ENCODE assay signal across 1 cellular context in the genomic region with DNA sequence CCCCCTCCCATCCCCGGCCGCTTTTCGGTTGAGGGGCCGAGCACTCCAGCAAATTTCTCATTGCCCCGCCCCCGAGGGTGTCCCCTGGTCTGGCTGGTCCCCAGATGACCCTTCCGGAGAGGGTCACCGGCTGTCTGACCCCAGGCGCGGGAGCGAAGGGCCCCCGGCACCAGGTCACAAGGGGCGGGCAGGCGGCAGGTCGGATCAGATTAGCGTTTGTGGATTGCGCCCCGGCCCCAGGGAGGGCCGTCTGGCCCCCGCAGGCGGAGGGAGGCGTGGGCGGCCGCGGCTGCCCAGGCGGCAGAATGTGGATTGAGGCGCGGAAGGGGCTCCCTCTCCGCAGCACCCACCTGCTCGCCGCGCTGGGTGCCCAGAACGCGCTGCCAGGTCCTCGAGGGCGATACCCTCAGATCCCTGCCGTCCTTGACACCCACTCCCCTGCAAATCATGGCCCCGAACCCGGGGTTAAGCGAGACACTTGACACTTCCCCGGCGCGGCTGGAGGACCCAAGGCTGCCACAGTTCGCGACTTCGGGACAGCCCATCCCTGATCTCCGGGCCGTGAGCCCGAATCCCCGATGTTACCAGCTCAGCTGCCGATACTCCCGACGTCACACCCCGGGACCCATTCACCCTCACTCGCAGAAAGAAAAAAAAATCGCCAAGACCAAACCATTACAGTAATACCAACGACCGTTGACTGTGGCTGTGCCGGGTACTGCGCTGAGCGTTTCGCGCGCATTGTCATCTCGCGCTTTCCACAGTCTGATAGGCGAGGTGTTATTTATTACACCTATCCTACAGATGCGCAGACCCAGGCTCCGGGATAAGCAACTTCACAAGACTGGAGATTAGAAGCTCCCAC.
TF ChIP-seq lines count a peak whose summit lies in the region.

No MANE protein-coding gene starts in this region.

TF ChIP-seq in K562, 482 proteins besides CTCF, POLR2A, EP300 and RAD21:
- TF ChIP-seq ZBTB33 (CRISPR knock-in tag; IDR thresholded peaks at IDR 0.05) (0 out of 2 replicates have a peak, but pooled peaks have one; percentile 46), NR2F6 (CRISPR knock-in tag; IDR thresholded peaks at IDR 0.05) (no peak), E2F6 (IDR thresholded peaks at IDR 0.05; ENCODE audit: borderline replicate concordance in 1 of 2, extremely low read depth in 1 of 2, insufficient read depth in 1 of 2, insufficient read length in 1 of 2, low read depth in 1 of 2, low read length in 1 of 2, poor library complexity in 1 of 2, severe bottlenecking in 1 of 2) (peak in 1 of 2 experiments; percentile 9), EGR1 (conservative IDR thresholded peaks at IDR 0.05) (peak; percentile 77), RB1 (IDR thresholded peaks at IDR 0.05; ENCODE audit: low read depth) (no peak), ZFP30 (CRISPR knock-in tag; IDR thresholded peaks at IDR 0.05; ENCODE audit: borderline replicate concordance) (no peak), EZH2 (IDR thresholded peaks at IDR 0.05; ENCODE audit: borderline replicate concordance, low read depth, low read length) (0 out of 2 replicates have a peak, but pooled peaks have one; percentile 84), SNIP1 (IDR thresholded peaks at IDR 0.05; ENCODE audit: low read depth) (no peak), ZBTB7A (IDR thresholded peaks at IDR 0.05; ENCODE audit: borderline replicate concordance, control insufficient read depth, low read depth, low read length) (peak; percentile 57; the same call in 1 of the 2 replicates), CBX5 (IDR thresholded peaks at IDR 0.05; ENCODE audit: borderline replicate concordance, low read depth) (no peak), BDP1 (IDR thresholded peaks at IDR 0.05; ENCODE audit: insufficient read depth, insufficient read length) (no peak), XRCC3 (IDR thresholded peaks at IDR 0.05) (no peak)
- TF ChIP-seq, protein P1, sequence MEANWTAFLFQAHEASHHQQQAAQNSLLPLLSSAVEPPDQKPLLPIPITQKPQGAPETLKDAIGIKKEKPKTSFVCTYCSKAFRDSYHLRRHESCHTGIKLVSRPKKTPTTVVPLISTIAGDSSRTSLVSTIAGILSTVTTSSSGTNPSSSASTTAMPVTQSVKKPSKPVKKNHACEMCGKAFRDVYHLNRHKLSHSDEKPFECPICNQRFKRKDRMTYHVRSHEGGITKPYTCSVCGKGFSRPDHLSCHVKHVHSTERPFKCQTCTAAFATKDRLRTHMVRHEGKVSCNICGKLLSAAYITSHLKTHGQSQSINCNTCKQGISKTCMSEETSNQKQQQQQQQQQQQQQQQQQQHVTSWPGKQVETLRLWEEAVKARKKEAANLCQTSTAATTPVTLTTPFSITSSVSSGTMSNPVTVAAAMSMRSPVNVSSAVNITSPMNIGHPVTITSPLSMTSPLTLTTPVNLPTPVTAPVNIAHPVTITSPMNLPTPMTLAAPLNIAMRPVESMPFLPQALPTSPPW (CRISPR knock-in tag; IDR thresholded peaks at IDR 0.05): peak; percentile 48
- TF ChIP-seq, protein P2, sequence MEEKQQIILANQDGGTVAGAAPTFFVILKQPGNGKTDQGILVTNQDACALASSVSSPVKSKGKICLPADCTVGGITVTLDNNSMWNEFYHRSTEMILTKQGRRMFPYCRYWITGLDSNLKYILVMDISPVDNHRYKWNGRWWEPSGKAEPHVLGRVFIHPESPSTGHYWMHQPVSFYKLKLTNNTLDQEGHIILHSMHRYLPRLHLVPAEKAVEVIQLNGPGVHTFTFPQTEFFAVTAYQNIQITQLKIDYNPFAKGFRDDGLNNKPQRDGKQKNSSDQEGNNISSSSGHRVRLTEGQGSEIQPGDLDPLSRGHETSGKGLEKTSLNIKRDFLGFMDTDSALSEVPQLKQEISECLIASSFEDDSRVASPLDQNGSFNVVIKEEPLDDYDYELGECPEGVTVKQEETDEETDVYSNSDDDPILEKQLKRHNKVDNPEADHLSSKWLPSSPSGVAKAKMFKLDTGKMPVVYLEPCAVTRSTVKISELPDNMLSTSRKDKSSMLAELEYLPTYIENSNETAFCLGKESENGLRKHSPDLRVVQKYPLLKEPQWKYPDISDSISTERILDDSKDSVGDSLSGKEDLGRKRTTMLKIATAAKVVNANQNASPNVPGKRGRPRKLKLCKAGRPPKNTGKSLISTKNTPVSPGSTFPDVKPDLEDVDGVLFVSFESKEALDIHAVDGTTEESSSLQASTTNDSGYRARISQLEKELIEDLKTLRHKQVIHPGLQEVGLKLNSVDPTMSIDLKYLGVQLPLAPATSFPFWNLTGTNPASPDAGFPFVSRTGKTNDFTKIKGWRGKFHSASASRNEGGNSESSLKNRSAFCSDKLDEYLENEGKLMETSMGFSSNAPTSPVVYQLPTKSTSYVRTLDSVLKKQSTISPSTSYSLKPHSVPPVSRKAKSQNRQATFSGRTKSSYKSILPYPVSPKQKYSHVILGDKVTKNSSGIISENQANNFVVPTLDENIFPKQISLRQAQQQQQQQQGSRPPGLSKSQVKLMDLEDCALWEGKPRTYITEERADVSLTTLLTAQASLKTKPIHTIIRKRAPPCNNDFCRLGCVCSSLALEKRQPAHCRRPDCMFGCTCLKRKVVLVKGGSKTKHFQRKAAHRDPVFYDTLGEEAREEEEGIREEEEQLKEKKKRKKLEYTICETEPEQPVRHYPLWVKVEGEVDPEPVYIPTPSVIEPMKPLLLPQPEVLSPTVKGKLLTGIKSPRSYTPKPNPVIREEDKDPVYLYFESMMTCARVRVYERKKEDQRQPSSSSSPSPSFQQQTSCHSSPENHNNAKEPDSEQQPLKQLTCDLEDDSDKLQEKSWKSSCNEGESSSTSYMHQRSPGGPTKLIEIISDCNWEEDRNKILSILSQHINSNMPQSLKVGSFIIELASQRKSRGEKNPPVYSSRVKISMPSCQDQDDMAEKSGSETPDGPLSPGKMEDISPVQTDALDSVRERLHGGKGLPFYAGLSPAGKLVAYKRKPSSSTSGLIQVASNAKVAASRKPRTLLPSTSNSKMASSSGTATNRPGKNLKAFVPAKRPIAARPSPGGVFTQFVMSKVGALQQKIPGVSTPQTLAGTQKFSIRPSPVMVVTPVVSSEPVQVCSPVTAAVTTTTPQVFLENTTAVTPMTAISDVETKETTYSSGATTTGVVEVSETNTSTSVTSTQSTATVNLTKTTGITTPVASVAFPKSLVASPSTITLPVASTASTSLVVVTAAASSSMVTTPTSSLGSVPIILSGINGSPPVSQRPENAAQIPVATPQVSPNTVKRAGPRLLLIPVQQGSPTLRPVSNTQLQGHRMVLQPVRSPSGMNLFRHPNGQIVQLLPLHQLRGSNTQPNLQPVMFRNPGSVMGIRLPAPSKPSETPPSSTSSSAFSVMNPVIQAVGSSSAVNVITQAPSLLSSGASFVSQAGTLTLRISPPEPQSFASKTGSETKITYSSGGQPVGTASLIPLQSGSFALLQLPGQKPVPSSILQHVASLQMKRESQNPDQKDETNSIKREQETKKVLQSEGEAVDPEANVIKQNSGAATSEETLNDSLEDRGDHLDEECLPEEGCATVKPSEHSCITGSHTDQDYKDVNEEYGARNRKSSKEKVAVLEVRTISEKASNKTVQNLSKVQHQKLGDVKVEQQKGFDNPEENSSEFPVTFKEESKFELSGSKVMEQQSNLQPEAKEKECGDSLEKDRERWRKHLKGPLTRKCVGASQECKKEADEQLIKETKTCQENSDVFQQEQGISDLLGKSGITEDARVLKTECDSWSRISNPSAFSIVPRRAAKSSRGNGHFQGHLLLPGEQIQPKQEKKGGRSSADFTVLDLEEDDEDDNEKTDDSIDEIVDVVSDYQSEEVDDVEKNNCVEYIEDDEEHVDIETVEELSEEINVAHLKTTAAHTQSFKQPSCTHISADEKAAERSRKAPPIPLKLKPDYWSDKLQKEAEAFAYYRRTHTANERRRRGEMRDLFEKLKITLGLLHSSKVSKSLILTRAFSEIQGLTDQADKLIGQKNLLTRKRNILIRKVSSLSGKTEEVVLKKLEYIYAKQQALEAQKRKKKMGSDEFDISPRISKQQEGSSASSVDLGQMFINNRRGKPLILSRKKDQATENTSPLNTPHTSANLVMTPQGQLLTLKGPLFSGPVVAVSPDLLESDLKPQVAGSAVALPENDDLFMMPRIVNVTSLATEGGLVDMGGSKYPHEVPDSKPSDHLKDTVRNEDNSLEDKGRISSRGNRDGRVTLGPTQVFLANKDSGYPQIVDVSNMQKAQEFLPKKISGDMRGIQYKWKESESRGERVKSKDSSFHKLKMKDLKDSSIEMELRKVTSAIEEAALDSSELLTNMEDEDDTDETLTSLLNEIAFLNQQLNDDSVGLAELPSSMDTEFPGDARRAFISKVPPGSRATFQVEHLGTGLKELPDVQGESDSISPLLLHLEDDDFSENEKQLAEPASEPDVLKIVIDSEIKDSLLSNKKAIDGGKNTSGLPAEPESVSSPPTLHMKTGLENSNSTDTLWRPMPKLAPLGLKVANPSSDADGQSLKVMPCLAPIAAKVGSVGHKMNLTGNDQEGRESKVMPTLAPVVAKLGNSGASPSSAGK (IDR thresholded peaks at IDR 0.05): no peak
- TF ChIP-seq, protein P3, sequence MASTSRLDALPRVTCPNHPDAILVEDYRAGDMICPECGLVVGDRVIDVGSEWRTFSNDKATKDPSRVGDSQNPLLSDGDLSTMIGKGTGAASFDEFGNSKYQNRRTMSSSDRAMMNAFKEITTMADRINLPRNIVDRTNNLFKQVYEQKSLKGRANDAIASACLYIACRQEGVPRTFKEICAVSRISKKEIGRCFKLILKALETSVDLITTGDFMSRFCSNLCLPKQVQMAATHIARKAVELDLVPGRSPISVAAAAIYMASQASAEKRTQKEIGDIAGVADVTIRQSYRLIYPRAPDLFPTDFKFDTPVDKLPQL (IDR thresholded peaks at IDR 0.05; ENCODE audit: extremely low read depth, insufficient read length): no peak
- TF ChIP-seq, protein P4, sequence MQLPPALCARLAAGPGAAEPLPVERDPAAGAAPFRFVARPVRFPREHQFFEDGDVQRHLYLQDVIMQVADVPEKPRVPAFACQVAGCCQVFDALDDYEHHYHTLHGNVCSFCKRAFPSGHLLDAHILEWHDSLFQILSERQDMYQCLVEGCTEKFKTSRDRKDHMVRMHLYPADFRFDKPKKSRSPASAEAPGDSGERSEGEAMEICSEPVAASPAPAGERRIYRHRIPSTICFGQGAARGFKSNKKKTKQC (CRISPR knock-in tag; IDR thresholded peaks at IDR 0.05): no peak
TF ChIP-seq in K562: peak in this region for 6.
